26 cellular contexts compared by ENCODE assay signal in the genomic region with DNA sequence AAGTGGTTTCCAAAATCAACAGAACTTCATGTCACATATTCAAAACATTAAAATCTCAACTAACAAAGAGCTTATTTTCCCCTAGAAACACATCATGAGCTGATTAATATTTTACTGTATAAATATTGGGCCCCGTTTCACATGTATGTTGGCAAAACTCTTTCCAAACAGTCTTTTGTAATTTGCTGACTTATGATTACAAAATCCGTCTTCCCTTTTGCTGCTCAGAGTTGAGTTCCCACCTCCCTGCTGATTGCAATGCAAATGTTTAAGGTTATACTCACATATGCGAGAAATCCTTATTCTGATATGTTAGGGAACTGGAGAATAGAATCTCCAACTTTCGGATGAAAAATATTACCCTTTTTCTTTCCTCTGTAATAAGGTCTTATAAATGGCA.
"Had no signal": no experiment of that assay in that cellular context is flagged by ENCODE, and none has a peak within 500 bp of the region (broad histone marks: within the 10 kb centered on the region; RNA-seq: fewer than 3 reads in every experiment).

No MANE protein-coding gene starts in this region.

- H3K36me3 ChIP-seq: colonic mucosa, pancreas, uterus had no signal

- H3K27me3 Mint-ChIP-seq: stimulated activated memory B cell treated with anti-CD40 and anti-IgM and Interleukin-4, amounts not matched to agents 10 μg/mL and 1 μg/mL and 100 μg/mL, for 72 hours; type B pancreatic cell had no signal

- H3K4me3 ChIP-seq: body of pancreas, colonic mucosa, pancreas, psoas muscle, smooth muscle cell, uterus had no signal

- H3K4me1 Mint-ChIP-seq: naive B cell; stimulated activated memory B cell treated with anti-CD40 and anti-IgM and Interleukin-4, amounts not matched to agents 10 μg/mL and 1 μg/mL and 100 μg/mL, for 72 hours; stimulated activated naive CD8-positive, alpha-beta T cell treated with anti-CD3 and anti-CD28 coated beads, Interleukin-15, amount 100 ng/mL, for 72 hours had no signal

- H3K9me3 Mint-ChIP-seq: naive B cell; stimulated activated memory B cell treated with anti-CD40 and anti-IgM and Interleukin-4, amounts not matched to agents 10 μg/mL and 1 μg/mL and 100 μg/mL, for 72 hours; stimulated activated naive CD8-positive, alpha-beta T cell treated with anti-CD3 and anti-CD28 coated beads, Interleukin-15, amount 100 ng/mL, for 72 hours; type B pancreatic cell had no signal

- H3K27ac ChIP-seq: body of pancreas, colonic mucosa, pancreas, psoas muscle, uterus had no signal

- H3K4me2 ChIP-seq: smooth muscle cell had no signal

- H3K27ac Mint-ChIP-seq: activated naive CD4-positive, alpha-beta T cell treated with anti-CD3 and anti-CD28 coated beads, Interleukin-2, amount 50 U/mL, for 72 hours; activated T-cell treated with anti-CD3 and anti-CD28 coated beads, Interleukin-2, amount 50 U/mL, for 72 hours; naive B cell; stimulated activated memory B cell treated with anti-CD40 and anti-IgM and Interleukin-4, amounts not matched to agents 10 μg/mL and 1 μg/mL and 100 μg/mL, for 72 hours; stimulated activated naive CD8-positive, alpha-beta T cell treated with anti-CD3 and anti-CD28 coated beads, Interleukin-15, amount 100 ng/mL, for 72 hours; type B pancreatic cell had no signal

- H3K4me3 Mint-ChIP-seq: activated T-cell treated with anti-CD3 and anti-CD28 coated beads, Interleukin-2, amount 50 U/mL, for 72 hours; naive B cell; stimulated activated memory B cell treated with anti-CD40 and anti-IgM and Interleukin-4, amounts not matched to agents 10 μg/mL and 1 μg/mL and 100 μg/mL, for 72 hours; stimulated activated naive CD8-positive, alpha-beta T cell treated with anti-CD3 and anti-CD28 coated beads, Interleukin-15, amount 100 ng/mL, for 72 hours; type B pancreatic cell had no signal

- DNase-seq: activated CD4-positive, alpha-beta T cell treated with anti-CD3 and anti-CD28 coated beads for 4 hours; activated CD4-positive, alpha-beta T cell treated with anti-CD3 and anti-CD28 coated beads, Interleukin-2, amount 50 U/mL, for 4 hours; activated naive CD4-positive, alpha-beta T cell; activated T-cell treated with anti-CD3 and anti-CD28 coated beads for 4 hours; activated T-cell treated with anti-CD3 and anti-CD28 coated beads, Interleukin-2, amount 50 U/mL, for 72 hours; anterior cingulate cortex; body of pancreas; colonic mucosa; effector memory CD4-positive, alpha-beta T cell; foreskin melanocyte; mammary epithelial cell; naive B cell; nucleus accumbens; pancreas; psoas muscle; stimulated activated CD4-positive, alpha-beta T cell treated with anti-CD3 and anti-CD28 coated beads, Interleukin-1b, Interleukin-23, amount 100 ng/mL, for 48 hours; stimulated activated CD4-positive, alpha-beta T cell treated with anti-CD3 and anti-CD28 coated beads, Interleukin-4, amount 100 ng/mL, for 4 hours; stimulated activated CD8-positive, alpha-beta memory T cell treated with anti-CD3 and anti-CD28 coated beads, Interleukin-4, amount 100 ng/mL, for 48 hours; stimulated activated naive CD8-positive, alpha-beta T cell treated with anti-CD3 and anti-CD28 coated beads, Interleukin-15, amount 100 ng/mL, for 72 hours; substantia nigra; uterus had no signal

- H3K9me3 ChIP-seq: body of pancreas, colonic mucosa, pancreas, psoas muscle, uterus had no signal

- H3K27me3 ChIP-seq: body of pancreas, colonic mucosa, pancreas, uterus had no signal

- H3K36me3 Mint-ChIP-seq: activated naive CD4-positive, alpha-beta T cell treated with anti-CD3 and anti-CD28 coated beads, Interleukin-2, amount 50 U/mL, for 72 hours; naive B cell; stimulated activated memory B cell treated with anti-CD40 and anti-IgM and Interleukin-4, amounts not matched to agents 10 μg/mL and 1 μg/mL and 100 μg/mL, for 72 hours; type B pancreatic cell had no signal

- ATAC-seq: activated naive CD4-positive, alpha-beta T cell treated with anti-CD3 and anti-CD28 coated beads, Interleukin-2, amount 50 U/mL, for 72 hours; activated T-cell treated with anti-CD3 and anti-CD28 coated beads, Interleukin-2, amount 50 U/mL, for 72 hours; body of pancreas; psoas muscle; stimulated activated memory B cell treated with anti-CD40 and anti-IgM and Interleukin-4, amounts not matched to agents 10 μg/mL and 1 μg/mL and 100 μg/mL, for 72 hours; stimulated activated naive CD8-positive, alpha-beta T cell treated with anti-CD3 and anti-CD28 coated beads, Interleukin-15, amount 100 ng/mL, for 72 hours had no signal

- H3K4me1 ChIP-seq: colonic mucosa, psoas muscle, uterus had no signal

- FAIRE-seq: islet of Langerhans, pancreas had no signal
